Comparison of ENCODE assay signal across 11 cellular contexts in genomic region chr5:34709861-34710673, GRCh38. TPM values are rescaled to one million over a fixed set of nuclear protein-coding genes. Genes with fewer than 3 reads are reported as not detected.
DNase-seq lines count a peak whose midpoint lies in the region; ATAC-seq and TF ChIP-seq lines count a peak whose summit lies in the region.
"Had no signal": no experiment of that assay in that cellular context is flagged by ENCODE, and none has a peak within 500 bp of the region (broad histone marks: within the 10 kb centered on the region; RNA-seq: fewer than 3 reads in every experiment).

No MANE protein-coding gene starts in this region.

- peaks cover 59% of the 10 kb centered on the region for H3K36me3 ChIP-seq in mesodermal cell (ENCODE audit: control insufficient read depth, insufficient read depth, low read length)
- H3K36me3 ChIP-seq in upper lobe of right lung, result no peaks in the 10 kb centered on the region

- H3K9me3 ChIP-seq in mesodermal cell (ENCODE audit: control insufficient read depth, low read length) (no peaks in the 10 kb centered on the region), upper lobe of right lung (no peaks in the 10 kb centered on the region)

- CTCF ChIA-PET in GM10248 (lab: Yijun Ruan, JAX), result interaction anchor here (1.1 to 2.0 kb wide), 2 partner anchors 10 to 224 kb away, joined by 3 to 9 read pairs; no protein-coding TSS in a partner anchor

- H3K4me1 ChIP-seq in mesodermal cell (ENCODE audit: control insufficient read depth, insufficient read depth, low read length, poor library complexity, severe bottlenecking) (peaks cover 34% of the 10 kb centered on the region), upper lobe of right lung (peaks cover 15% of the 10 kb centered on the region)

- no peaks in the 10 kb centered on the region for H3K27me3 ChIP-seq in upper lobe of right lung

- DNase-seq in LHCN-M2 (ENCODE audit: low read depth) (peak; percentile 87), dermis blood vessel endothelial cell (peak; percentile 95), upper lobe of right lung (no peak), GM10248 (ENCODE audit: extremely low spot score) (no peak), HPDE6-E6E7 (ENCODE audit: extremely low spot score) (no peak)
- no peak for DNase-seq in activated CD4-positive, alpha-beta T cell treated with anti-CD3 and anti-CD28 coated beads, Interleukin-2, amount 50 U/mL, for 1 hour
- DNase-seq: DMS79 treated with DMSO at 0.1 percent for 48 hours, NCI-H1930 had no signal

- intact Hi-C loops in upper lobe of right lung (cut with DNase I), result no loop called here

- H3K27ac ChIP-seq in mesodermal cell (ENCODE audit: low read depth, low read length, severe bottlenecking), result peak overlapping the region; percentile 89
- no peak overlapping the region for H3K27ac ChIP-seq in upper lobe of right lung

- POLR2A ChIA-PET in GM10248 (lab: Yijun Ruan, JAX), result no interaction called here

- no peak for TF ChIP-seq CTCF in upper lobe of right lung (IDR thresholded peaks at IDR 0.05)
- no peak for TF ChIP-seq CTCF in GM10248 (IDR thresholded peaks at IDR 0.05; ENCODE audit: control extremely low read depth, extremely low read depth, low read depth, missing control alignments)

- WGBS in mesodermal cell (ENCODE audit: insufficient coverage in 2 of 2), 2 experiments, result 100% methylated on average over 1 to 3 of the region's 6 CpGs

- no peak overlapping the region for H3K4me3 ChIP-seq in mesodermal cell (ENCODE audit: extremely low read depth, insufficient read depth, low read length, poor library complexity, severe bottlenecking)
- H3K4me3 ChIP-seq in upper lobe of right lung, result no peak overlapping the region

- ATAC-seq in upper lobe of right lung (peak; percentile 31), HG02623 (IDR thresholded peaks at IDR 0.05; ENCODE audit: unreplicated experiment) (no peak)
- ATAC-seq: activated T-helper 17 cell treated with anti-CD3 and anti-CD28 coated beads, Interleukin-2, amount 50 U/mL, for 72 hours had no signal

RNA-seq across cellular contexts. Expression of gene RAI14, which starts 53.9 kb away (rescaled TPM):
- total RNA-seq in LHCN-M2 (2014; rRNA removed) (64.1 and 72.7 TPM in 2 replicates), dermis blood vessel endothelial cell (204 and 257 TPM in 2 replicates), upper lobe of right lung (79.6 TPM)
- polyA plus RNA-seq in LHCN-M2 (2012), result 46.8 TPM
- 76.7 TPM for polyA plus RNA-seq in mesodermal cell (2013, experiment 1 of 2)
- polyA plus RNA-seq in mesodermal cell (2013, experiment 2 of 2), result 79.3 TPM

Comparison
In these comparisons a context has a peak if more than half of its experiments do, and no peak if none do; other contexts are left out.
1. DNase-seq: peak in LHCN-M2 (single experiment) and dermis blood vessel endothelial cell (single experiment); none in upper lobe of right lung (single experiment), activated CD4-positive, alpha-beta T cell treated with anti-CD3 and anti-CD28 coated beads, Interleukin-2, amount 50 U/mL, for 1 hour (single experiment), GM10248 (single experiment) and HPDE6-E6E7 (single experiment).